In the genomic region with DNA sequence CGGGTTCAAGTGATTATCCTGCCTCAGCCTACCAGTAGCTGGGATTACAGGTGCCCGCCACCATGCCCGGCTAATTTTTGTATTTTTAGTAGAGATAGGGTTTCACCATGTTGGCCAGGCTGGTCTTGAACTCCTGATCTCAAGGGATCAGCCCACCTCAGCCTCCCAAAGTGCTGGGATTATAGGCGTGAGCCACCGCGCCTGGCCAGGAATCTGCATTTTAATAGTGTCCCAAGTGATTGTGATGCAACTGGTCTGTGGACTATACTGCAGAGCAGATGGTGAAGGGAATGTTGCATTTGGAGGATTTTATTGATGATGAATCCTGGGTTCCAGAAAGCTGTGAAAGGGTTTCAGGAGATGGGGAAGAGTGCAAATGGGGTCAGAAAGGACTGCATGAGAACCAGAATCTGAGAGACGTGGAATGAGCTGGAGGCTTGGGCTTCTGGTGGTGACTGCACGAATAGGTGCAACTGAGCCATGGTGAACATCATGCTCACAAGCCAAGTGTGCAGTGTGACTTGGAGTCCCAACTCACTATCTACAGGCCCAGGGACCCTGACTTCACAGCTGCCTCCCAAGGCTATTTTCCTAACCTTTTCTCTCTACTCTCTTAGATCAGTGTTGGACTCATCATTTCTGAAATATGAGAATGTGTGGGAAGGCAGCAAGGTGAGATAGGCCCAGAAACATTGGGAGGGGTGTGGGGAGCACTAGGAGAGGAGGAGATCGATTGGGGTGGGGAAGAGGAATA, we compare ENCODE assay signal across 9 cellular contexts. TPM values are rescaled to one million over a fixed set of nuclear protein-coding genes. Genes with fewer than 3 reads are reported as not detected.
DNase-seq lines count a peak whose midpoint lies in the region; ATAC-seq and TF ChIP-seq lines count a peak whose summit lies in the region.
"Had no signal": no experiment of that assay in that cellular context is flagged by ENCODE, and none has a peak within 500 bp of the region (broad histone marks: within the 10 kb centered on the region; RNA-seq: fewer than 3 reads in every experiment).

No MANE protein-coding gene starts in this region.

- WGBS in esophagus muscularis mucosa, result 81% methylated on average over 9 of the region's 9 CpGs

- TF ChIP-seq CTCF in esophagus muscularis mucosa (IDR thresholded peaks at IDR 0.05), result no peak

- H3K27ac ChIP-seq in SK-N-MC, result peak overlapping the region; percentile 81
- H3K27ac ChIP-seq in esophagus muscularis mucosa (replicated peaks in 1 of 4), result peak overlapping the region in 3 of 4 donors; percentile 9 to 58 (median 11)
- H3K27ac ChIP-seq in stomach smooth muscle (ENCODE audit: low read length), result peak overlapping the region; percentile 31

- H3K36me3 ChIP-seq in SK-N-MC (ENCODE audit: insufficient read depth, low read length) (peaks cover 33% of the 10 kb centered on the region), esophagus muscularis mucosa (peaks cover 22 to 34% (median 30%) of the 10 kb centered on the region in 4 donors), stomach smooth muscle (ENCODE audit: control insufficient read depth in 2 of 2, insufficient read depth in 2 of 2, low read length in 2 of 2) (peaks cover 19 to 22% of the 10 kb centered on the region in 2 donors)

- H3K4me1 ChIP-seq in esophagus muscularis mucosa, result peaks cover 10 to 22% (median 18%) of the 10 kb centered on the region in 4 donors
- peaks cover 13% of the 10 kb centered on the region for H3K4me1 ChIP-seq in stomach smooth muscle (ENCODE audit: control insufficient read depth, insufficient read depth, low read length)

- H3K9me3 ChIP-seq in SK-N-MC (ENCODE audit: low read depth, low read length) (no peaks in the 10 kb centered on the region), esophagus muscularis mucosa (no peaks in the 10 kb centered on the region), stomach smooth muscle (ENCODE audit: control insufficient read depth in 2 of 2, low read length in 2 of 2) (no peaks in the 10 kb centered on the region)

- DNase-seq in stimulated activated CD4-positive, alpha-beta T cell treated with anti-CD3 and anti-CD28 coated beads, Interleukin-15, amount 100 ng/mL, for 24 hours, result peak; percentile 29
- DNase-seq in stimulated activated CD4-positive, alpha-beta T cell treated with anti-CD3 and anti-CD28 coated beads, Interleukin-4, amount 100 ng/mL, for 1 hour, result no peak
- DNase-seq in SK-N-MC (ENCODE audit: low read depth, low spot score) (no peak), esophagus muscularis mucosa (ENCODE audit: extremely low spot score) (no peak), cortex of kidney (lab: John Stamatoyannopoulos, UW) (no peak)

- intact Hi-C loops in esophagus muscularis mucosa (cut with DNase I), result loop anchor here (5.0 kb wide), 1 partner anchor 56 kb away; a partner anchor contains a TSS

- no peak for ATAC-seq in GM21390 (IDR thresholded peaks at IDR 0.05; ENCODE audit: unreplicated experiment)
- ATAC-seq in GM18870 (IDR thresholded peaks at IDR 0.05; ENCODE audit: unreplicated experiment), result no peak

- H3K27me3 ChIP-seq in esophagus muscularis mucosa (no peaks in the 10 kb centered on the region), stomach smooth muscle (ENCODE audit: control insufficient read depth in 1 of 2, insufficient read depth in 2 of 2, low read length in 2 of 2) (no peaks in the 10 kb centered on the region)

- TF ChIP-seq EP300 in esophagus muscularis mucosa (IDR thresholded peaks at IDR 0.05), result no peak

- H3K4me3 ChIP-seq in SK-N-MC, result no peak overlapping the region
- H3K4me3 ChIP-seq in esophagus muscularis mucosa, result no peak overlapping the region
- no peak overlapping the region for H3K4me3 ChIP-seq in stomach smooth muscle (ENCODE audit: low read length in 2 of 2)
- H3K4me3 ChIP-seq: lung had no signal

- no peak for TF ChIP-seq POLR2A in esophagus muscularis mucosa (IDR thresholded peaks at IDR 0.05; ENCODE audit: low read depth)

- H3K9ac ChIP-seq in SK-N-MC (ENCODE audit: insufficient read length) (no peak overlapping the region), stomach smooth muscle (ENCODE audit: low read length in 2 of 2) (peak overlapping the region in 1 of 2 donors; percentile 17)

RNA-seq across cellular contexts. Expression of a gene that starts 4.5 kb away (rescaled TPM):
- 1,000 to 10,000 TPM in 1 of 4 donors, 100 to 1,000 TPM in 3; 104 to 1,982 (median 577) TPM for total RNA-seq in esophagus muscularis mucosa

RNA-seq across cellular contexts. Expression of a gene that starts 25.4 kb away (rescaled TPM):
- total RNA-seq in esophagus muscularis mucosa, result 10 to 100 TPM in 2 of 4 donors, 1 to 10 TPM in 2; 6.2 to 20.4 (median 9.7) TPM

RNA-seq across cellular contexts. Expression of a gene that starts 33.8 kb away (rescaled TPM):
- 10 to 100 TPM; 13.9 to 25.0 (median 19.0) TPM for total RNA-seq in esophagus muscularis mucosa

RNA-seq across cellular contexts. Expression of a gene that starts 49.1 kb away (rescaled TPM):
- total RNA-seq in esophagus muscularis mucosa, result 10 to 100 TPM; 18.3 to 29.0 (median 25.3) TPM

RNA-seq across cellular contexts. Expression of a gene that starts 58.2 kb away (rescaled TPM):
- 100 to 1,000 TPM in 2 of 4 donors, 10 to 100 TPM in 2; 90.5 to 133 (median 105) TPM for total RNA-seq in esophagus muscularis mucosa

Comparison
In these comparisons a context has a peak if more than half of its experiments do, and no peak if none do; other contexts are left out.
1. H3K27ac ChIP-seq: peak in every context shown above with its lines; median percentile 81 in SK-N-MC; 31 in stomach smooth muscle; 11 in esophagus muscularis mucosa.